28 cellular contexts compared by ENCODE assay signal in genomic region chr3:74546426-74546825, GRCh38.
A peak's percentile ranks its signal among the peaks of the same experiment; 100 is the strongest.
DNase-seq lines count a peak whose midpoint lies in the region; ATAC-seq and TF ChIP-seq lines count a peak whose summit lies in the region.
"Had no signal": no experiment of that assay in that cellular context is flagged by ENCODE, and none has a peak within 500 bp of the region (broad histone marks: within the 10 kb centered on the region; RNA-seq: fewer than 3 reads in every experiment).

No MANE protein-coding gene starts in this region.

- ATAC-seq in left colon (peak; percentile 52), natural killer cell (no peak)
- ATAC-seq: effector memory CD8-positive, alpha-beta T cell; gastrocnemius medialis had no signal

- H3K9me3 Mint-ChIP-seq in HFFc6 (no peaks in the 10 kb centered on the region), natural killer cell (peaks cover 8 to 14% of the 10 kb centered on the region in 2 donors)

- peaks cover 11% of the 10 kb centered on the region for H3K36me3 Mint-ChIP-seq in HFFc6 (ENCODE audit: low read depth)
- H3K36me3 Mint-ChIP-seq in natural killer cell: no peaks in the 10 kb centered on the region
- H3K36me3 Mint-ChIP-seq: activated naive CD8-positive, alpha-beta T cell had no signal

- DNase-seq in HFFc6: peak; percentile 24
- DNase-seq in cardiac fibroblast (ENCODE audit: low read depth in 2 of 2): peak; percentile 34 to 48
- no peak for DNase-seq in left colon
- DNase-seq in stromal cell of bone marrow (ENCODE audit: low read depth): peak; percentile 15
- DNase-seq in activated CD4-positive, alpha-beta T cell treated with anti-CD3 and anti-CD28 coated beads, Interleukin-2, amount 50 U/mL, for 48 hours: no peak
- DNase-seq in natural killer cell: no peak
- DNase-seq in OCI-M2 (lab: John Stamatoyannopoulos, UW; ENCODE audit: unreplicated experiment): no peak
- DNase-seq: activated effector memory CD4-positive, alpha-beta T cell treated with Interleukin-2 at 50 U/mL for 16 hours; anterior cingulate cortex; caudate nucleus; COR-L47; cortex of kidney; DMS53; effector memory CD8-positive, alpha-beta T cell; gastrocnemius medialis; HCEC 1CT; kidney; NCI-H1092 treated with DMSO at 0.1 percent for 48 hours; NCI-H187 treated with DMSO at 0.1 percent for 48 hours; NCI-H2171 treated with DMSO at 0.1 percent for 48 hours; NCI-H510A; spleen; stimulated activated CD4-positive, alpha-beta T cell treated with anti-CD3 and anti-CD28 coated beads, Interleukin-2, amount 100 ng/mL, for 24 hours had no signal

- no peak overlapping the region for H3K27ac Mint-ChIP-seq in HFFc6
- no peak overlapping the region for H3K27ac Mint-ChIP-seq in natural killer cell
- H3K27ac Mint-ChIP-seq: activated naive CD8-positive, alpha-beta T cell; effector memory CD8-positive, alpha-beta T cell; nephron; stimulated activated naive CD8-positive, alpha-beta T cell treated with anti-CD3 and anti-CD28 coated beads, Interleukin-15, Interleukin-2, amounts not matched to agents 100 ng/mL and 50 ng/mL, for 24 hours; T-helper 2 cell treated with Interferon-gamma antibody and Interleukin-4, amounts not matched to agents 5 μg/mL and 100 μg/mL, for 36 hours had no signal

- H3K4me3 Mint-ChIP-seq in HFFc6 (no peak overlapping the region), natural killer cell (no peak overlapping the region)
- H3K4me3 Mint-ChIP-seq: activated naive CD8-positive, alpha-beta T cell; effector memory CD8-positive, alpha-beta T cell; nephron; stimulated activated naive CD8-positive, alpha-beta T cell treated with anti-CD3 and anti-CD28 coated beads, Interleukin-15, Interleukin-2, amounts not matched to agents 100 ng/mL and 50 ng/mL, for 24 hours; T-helper 2 cell treated with Interferon-gamma antibody and Interleukin-4, amounts not matched to agents 5 μg/mL and 100 μg/mL, for 36 hours had no signal

- intact Hi-C loops in left colon (cut with DNase I, micrococcal nuclease) (no loop called here), natural killer cell (cut with micrococcal nuclease) (no loop called here)

- H3K4me1 Mint-ChIP-seq in HFFc6 (ENCODE audit: low read depth): peaks cover 12% of the 10 kb centered on the region
- no peaks in the 10 kb centered on the region for H3K4me1 Mint-ChIP-seq in natural killer cell

- H3K4me3 ChIP-seq in cardiac fibroblast (replicated peaks in 1 of 2; ENCODE audit: low read depth in 2 of 2, low read length in 2 of 2): no peak overlapping the region
- H3K4me3 ChIP-seq: gastrocnemius medialis, lung, spleen had no signal

- no peaks in the 10 kb centered on the region for H3K27me3 Mint-ChIP-seq in HFFc6 (ENCODE audit: insufficient read depth)
- no peaks in the 10 kb centered on the region for H3K27me3 Mint-ChIP-seq in natural killer cell (ENCODE audit: low read depth in 2 of 2)
- H3K27me3 Mint-ChIP-seq: activated naive CD8-positive, alpha-beta T cell; effector memory CD8-positive, alpha-beta T cell; stimulated activated naive CD8-positive, alpha-beta T cell treated with anti-CD3 and anti-CD28 coated beads, Interleukin-15, Interleukin-2, amounts not matched to agents 100 ng/mL and 50 ng/mL, for 24 hours had no signal

- TF ChIP-seq CTCF in HFFc6 (IDR thresholded peaks at IDR 0.05) (no peak), cardiac fibroblast (IDR thresholded peaks at IDR 0.05; ENCODE audit: low read depth, low read length) (no peak), natural killer cell (IDR thresholded peaks at IDR 0.05) (no peak)

Comparison
In these comparisons a context has a peak if more than half of its experiments do, and no peak if none do; other contexts are left out.
1. DNase-seq: peak in HFFc6 (single experiment), cardiac fibroblast (2 of 2) and stromal cell of bone marrow (single experiment); none in left colon (0 of 2), activated CD4-positive, alpha-beta T cell treated with anti-CD3 and anti-CD28 coated beads, Interleukin-2, amount 50 U/mL, for 48 hours (0 of 2), natural killer cell (single experiment) and OCI-M2 (single experiment).